Comparison of ENCODE assay signal across 8 cellular contexts in the genomic region with DNA sequence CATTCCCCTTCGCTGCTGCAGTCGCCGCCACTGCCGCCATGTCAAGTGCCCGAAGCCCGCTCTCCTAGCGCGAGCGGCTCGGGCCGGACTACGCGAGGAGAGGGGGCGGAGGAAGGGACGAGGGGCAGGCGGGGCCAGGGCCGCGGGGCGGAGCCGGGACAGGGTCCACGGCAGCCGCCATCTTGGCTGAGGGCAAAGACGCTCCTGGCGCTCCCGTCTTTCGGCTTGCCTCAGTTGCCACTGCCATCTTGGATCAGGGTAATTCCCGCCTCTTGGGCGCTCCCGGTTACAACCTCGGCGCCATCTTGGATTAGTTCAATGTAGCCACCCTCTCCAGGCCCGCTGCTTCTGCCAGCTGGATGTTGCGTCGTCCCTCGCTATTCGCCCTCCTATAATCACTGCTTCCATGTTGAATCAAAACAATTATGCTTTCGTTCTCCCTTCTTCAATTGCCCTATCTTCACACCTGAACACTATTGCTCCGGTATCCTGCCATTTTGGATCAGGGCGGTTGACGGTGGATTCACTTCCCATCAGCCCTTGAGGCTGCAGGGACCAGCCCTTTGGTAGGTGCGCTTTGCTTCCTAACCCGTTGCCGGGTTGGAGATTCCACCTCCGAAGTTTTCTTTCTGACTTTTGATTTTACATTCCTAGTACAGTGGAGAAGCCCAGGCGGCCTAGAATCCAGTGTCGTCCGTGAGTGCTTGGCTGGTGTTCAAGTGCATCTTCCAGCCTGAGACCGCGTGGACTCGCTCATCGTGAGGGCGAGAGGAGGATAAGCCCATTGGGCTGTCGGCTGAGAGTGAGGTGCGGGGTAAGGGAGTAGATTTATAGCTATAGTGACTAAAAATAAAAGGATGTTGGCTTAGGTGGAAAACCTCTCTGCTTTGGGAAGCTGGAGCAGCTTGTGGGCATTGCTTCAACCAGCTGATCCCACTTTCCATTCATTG. TPM values are rescaled to one million over a fixed set of nuclear protein-coding genes. Genes with fewer than 3 reads are reported as not detected.
A peak's percentile ranks its signal among the peaks of the same experiment; 100 is the strongest.
DNase-seq lines count a peak whose midpoint lies in the region; ATAC-seq and TF ChIP-seq lines count a peak whose summit lies in the region.

A gene with protein sequence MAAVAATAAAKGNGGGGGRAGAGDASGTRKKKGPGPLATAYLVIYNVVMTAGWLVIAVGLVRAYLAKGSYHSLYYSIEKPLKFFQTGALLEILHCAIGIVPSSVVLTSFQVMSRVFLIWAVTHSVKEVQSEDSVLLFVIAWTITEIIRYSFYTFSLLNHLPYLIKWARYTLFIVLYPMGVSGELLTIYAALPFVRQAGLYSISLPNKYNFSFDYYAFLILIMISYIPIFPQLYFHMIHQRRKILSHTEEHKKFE (minus strand): TSS at position 66 of the 950 bp plus-strand sequence. CDS start 26 bp downstream, at position 40.

- H3K36me3 Mint-ChIP-seq in WTC11 (peaks cover 39% of the 10 kb centered on the region), immature natural killer cell (peaks cover 9 to 20% (median 15%) of the 10 kb centered on the region in 3 donors)

- ATAC-seq in GM18909 (IDR thresholded peaks at IDR 0.05; ENCODE audit: poor library complexity, unreplicated experiment) (peak; percentile 93), HG03175 (IDR thresholded peaks at IDR 0.05; ENCODE audit: unreplicated experiment) (peak; percentile 91), WTC11 (peak; percentile 93)

- H3K27ac Mint-ChIP-seq in WTC11 = peak within 1 kb of the TSS; percentile 62
- peak within 1 kb of the TSS; percentile 68 to 88 (median 84) for H3K27ac Mint-ChIP-seq in immature natural killer cell

- H3K4me3 Mint-ChIP-seq in WTC11 (no peak within 1 kb of the TSS), immature natural killer cell (peak within 1 kb of the TSS in 2 of 5 donors; percentile 90 to 91)

- DNase-seq in AG04450 (ENCODE audit: low read depth, low spot score) (peak; percentile 91), NCI-H226 (peak; percentile 94), WTC11 (ENCODE audit: low spot score) (peak; percentile 98), cardiac fibroblast (ENCODE audit: low read depth in 2 of 2) (peak; percentile 98), immature natural killer cell (peak; percentile 93 to 94 (median 93)), smooth muscle cell of the brain vasculature (ENCODE audit: low read depth, low spot score) (peak; percentile 95)

- H3K27me3 ChIP-seq in AG04450 (ENCODE audit: control insufficient read depth, insufficient read depth, low read length) = no peaks in the 10 kb centered on the region

- peaks cover 28% of the 10 kb centered on the region for H3K4me1 Mint-ChIP-seq in WTC11
- H3K4me1 Mint-ChIP-seq in immature natural killer cell = peaks cover 13 to 22% of the 10 kb centered on the region in 2 donors

- H3K9me3 Mint-ChIP-seq in WTC11 (peaks cover 26% of the 10 kb centered on the region), immature natural killer cell (peaks cover 0 to 2% (median 0%) of the 10 kb centered on the region in 6 donors)

- H3K27me3 Mint-ChIP-seq in WTC11 (ENCODE audit: low read depth) = peaks cover 5% of the 10 kb centered on the region
- peaks cover 0 to 2% (median 0%) of the 10 kb centered on the region in 3 donors for H3K27me3 Mint-ChIP-seq in immature natural killer cell (ENCODE audit: low read depth in 3 of 3)

- CTCF ChIA-PET in AG04450 (lab: Charles Lee) = interaction anchor here (1.1 to 1.5 kb wide), 3 partner anchors 27 to 67 kb away, joined by 3 to 5 read pairs (median 4); no protein-coding TSS in a partner anchor
- CTCF ChIA-PET in WTC11 (lab: Charles Lee) = interaction anchor here (1.0 to 4.8 kb wide), 6 partner anchors 27 to 138 kb away, joined by 3 to 36 read pairs (median 4); no protein-coding TSS in a partner anchor

- POLR2A ChIA-PET in AG04450 (lab: Yijun Ruan, JAX) = interaction anchor here (1.1 to 1.8 kb wide), 5 partner anchors 17 to 67 kb away, joined by 3 to 9 read pairs (median 5); no protein-coding TSS in a partner anchor
- POLR2A ChIA-PET in WTC11 (lab: Charles Lee) = interaction anchor here (0.7 to 1.4 kb wide), 4 partner anchors 14 to 57 kb away, joined by 3 to 7 read pairs (median 4); no protein-coding TSS in a partner anchor

- H3K9me3 ChIP-seq in AG04450 (ENCODE audit: control insufficient read depth, insufficient read depth, low read length) = peaks cover 9% of the 10 kb centered on the region; the same call in 1 of the 2 replicates

- H3K27ac ChIP-seq in AG04450 (ENCODE audit: low read depth, low read length) = peak within 1 kb of the TSS; percentile 90

- H3K4me3 ChIP-seq in AG04450 (ENCODE audit: low read depth, low read length) (peak within 1 kb of the TSS; percentile 86), cardiac fibroblast (replicated peaks in 1 of 2; ENCODE audit: low read depth in 2 of 2, low read length in 2 of 2) (peak within 1 kb of the TSS; percentile 61 to 87)

- TF ChIP-seq CTCF in AG04450 (IDR thresholded peaks at IDR 0.05; ENCODE audit: low read depth, low read length) = no peak
- no peak for TF ChIP-seq CTCF in WTC11 (IDR thresholded peaks at IDR 0.05)
- TF ChIP-seq CTCF in cardiac fibroblast (IDR thresholded peaks at IDR 0.05; ENCODE audit: low read depth, low read length) = no peak

TF ChIP-seq in WTC11, 78 proteins besides CTCF, POLR2A, EP300 and RAD21 (continues in another document):
- TF ChIP-seq, protein P1, sequence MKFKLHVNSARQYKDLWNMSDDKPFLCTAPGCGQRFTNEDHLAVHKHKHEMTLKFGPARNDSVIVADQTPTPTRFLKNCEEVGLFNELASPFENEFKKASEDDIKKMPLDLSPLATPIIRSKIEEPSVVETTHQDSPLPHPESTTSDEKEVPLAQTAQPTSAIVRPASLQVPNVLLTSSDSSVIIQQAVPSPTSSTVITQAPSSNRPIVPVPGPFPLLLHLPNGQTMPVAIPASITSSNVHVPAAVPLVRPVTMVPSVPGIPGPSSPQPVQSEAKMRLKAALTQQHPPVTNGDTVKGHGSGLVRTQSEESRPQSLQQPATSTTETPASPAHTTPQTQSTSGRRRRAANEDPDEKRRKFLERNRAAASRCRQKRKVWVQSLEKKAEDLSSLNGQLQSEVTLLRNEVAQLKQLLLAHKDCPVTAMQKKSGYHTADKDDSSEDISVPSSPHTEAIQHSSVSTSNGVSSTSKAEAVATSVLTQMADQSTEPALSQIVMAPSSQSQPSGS (CRISPR knock-in tag; IDR thresholded peaks at IDR 0.05; ENCODE audit: borderline replicate concordance, low read depth) = no peak
- TF ChIP-seq ZNF671 (CRISPR knock-in tag; IDR thresholded peaks at IDR 0.05) (no peak), JAZF1 (CRISPR knock-in tag; IDR thresholded peaks at IDR 0.05) (no peak), NR2C2 (CRISPR knock-in tag; IDR thresholded peaks at IDR 0.05) (no peak), ZNF121 (CRISPR knock-in tag; IDR thresholded peaks at IDR 0.05) (no peak), ESRRA (CRISPR knock-in tag; IDR thresholded peaks at IDR 0.05; ENCODE audit: borderline replicate concordance) (no peak)
- TF ChIP-seq, protein P2, sequence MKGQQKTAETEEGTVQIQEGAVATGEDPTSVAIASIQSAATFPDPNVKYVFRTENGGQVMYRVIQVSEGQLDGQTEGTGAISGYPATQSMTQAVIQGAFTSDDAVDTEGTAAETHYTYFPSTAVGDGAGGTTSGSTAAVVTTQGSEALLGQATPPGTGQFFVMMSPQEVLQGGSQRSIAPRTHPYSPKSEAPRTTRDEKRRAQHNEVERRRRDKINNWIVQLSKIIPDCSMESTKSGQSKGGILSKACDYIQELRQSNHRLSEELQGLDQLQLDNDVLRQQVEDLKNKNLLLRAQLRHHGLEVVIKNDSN (CRISPR knock-in tag; IDR thresholded peaks at IDR 0.05) = no peak
- TF ChIP-seq, protein P3, sequence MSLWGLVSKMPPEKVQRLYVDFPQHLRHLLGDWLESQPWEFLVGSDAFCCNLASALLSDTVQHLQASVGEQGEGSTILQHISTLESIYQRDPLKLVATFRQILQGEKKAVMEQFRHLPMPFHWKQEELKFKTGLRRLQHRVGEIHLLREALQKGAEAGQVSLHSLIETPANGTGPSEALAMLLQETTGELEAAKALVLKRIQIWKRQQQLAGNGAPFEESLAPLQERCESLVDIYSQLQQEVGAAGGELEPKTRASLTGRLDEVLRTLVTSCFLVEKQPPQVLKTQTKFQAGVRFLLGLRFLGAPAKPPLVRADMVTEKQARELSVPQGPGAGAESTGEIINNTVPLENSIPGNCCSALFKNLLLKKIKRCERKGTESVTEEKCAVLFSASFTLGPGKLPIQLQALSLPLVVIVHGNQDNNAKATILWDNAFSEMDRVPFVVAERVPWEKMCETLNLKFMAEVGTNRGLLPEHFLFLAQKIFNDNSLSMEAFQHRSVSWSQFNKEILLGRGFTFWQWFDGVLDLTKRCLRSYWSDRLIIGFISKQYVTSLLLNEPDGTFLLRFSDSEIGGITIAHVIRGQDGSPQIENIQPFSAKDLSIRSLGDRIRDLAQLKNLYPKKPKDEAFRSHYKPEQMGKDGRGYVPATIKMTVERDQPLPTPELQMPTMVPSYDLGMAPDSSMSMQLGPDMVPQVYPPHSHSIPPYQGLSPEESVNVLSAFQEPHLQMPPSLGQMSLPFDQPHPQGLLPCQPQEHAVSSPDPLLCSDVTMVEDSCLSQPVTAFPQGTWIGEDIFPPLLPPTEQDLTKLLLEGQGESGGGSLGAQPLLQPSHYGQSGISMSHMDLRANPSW (CRISPR knock-in tag; conservative IDR thresholded peaks at IDR 0.05; ENCODE audit: low read depth) = no peak
- TF ChIP-seq, protein P4, sequence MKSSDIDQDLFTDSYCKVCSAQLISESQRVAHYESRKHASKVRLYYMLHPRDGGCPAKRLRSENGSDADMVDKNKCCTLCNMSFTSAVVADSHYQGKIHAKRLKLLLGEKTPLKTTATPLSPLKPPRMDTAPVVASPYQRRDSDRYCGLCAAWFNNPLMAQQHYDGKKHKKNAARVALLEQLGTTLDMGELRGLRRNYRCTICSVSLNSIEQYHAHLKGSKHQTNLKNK (CRISPR knock-in tag; IDR thresholded peaks at IDR 0.05) = 0 out of 2 replicates have a peak, but pooled peaks have one; percentile 33
- TF ChIP-seq, protein P5, sequence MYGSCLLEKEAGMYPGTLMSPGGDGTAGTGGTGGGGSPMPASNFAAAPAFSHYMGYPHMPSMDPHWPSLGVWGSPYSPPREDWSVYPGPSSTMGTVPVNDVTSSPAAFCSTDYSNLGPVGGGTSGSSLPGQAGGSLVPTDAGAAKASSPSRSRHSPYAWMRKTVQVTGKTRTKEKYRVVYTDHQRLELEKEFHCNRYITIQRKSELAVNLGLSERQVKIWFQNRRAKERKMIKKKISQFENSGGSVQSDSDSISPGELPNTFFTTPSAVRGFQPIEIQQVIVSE (CRISPR knock-in tag; IDR thresholded peaks at IDR 0.05; ENCODE audit: borderline replicate concordance) = no peak; the same call in 1 of the 2 replicates

RNA-seq across cellular contexts. Expression of the gene that starts here (rescaled TPM):
- 30.3 and 43.5 TPM in 2 replicates for polyA plus RNA-seq in AG04450 (2011; rRNA removed)
- 15.4 and 40.1 TPM in 2 replicates for polyA minus RNA-seq in AG04450 (2011; rRNA and poly(A)+ RNA removed)
- total RNA-seq in WTC11 (2021) = 25.9 to 27.7 TPM (median 26.1 TPM) in 3 replicates
- polyA plus RNA-seq in immature natural killer cell = 10 to 100 TPM; 19.3 to 37.0 (median 25.3) TPM

Comparison
In these comparisons a context has a peak if more than half of its experiments do, and no peak if none do; other contexts are left out.
1. Peak in every context shown above with its lines: DNase-seq, ATAC-seq, H3K4me3 ChIP-seq and H3K27ac ChIP-seq.